ENCODE assay signal across 13 cellular contexts in genomic region chr3:189229421-189229820, GRCh38.
A peak's percentile ranks its signal among the peaks of the same experiment; 100 is the strongest.
DNase-seq lines count a peak whose midpoint lies in the region; ATAC-seq and FAIRE-seq lines count a peak whose summit lies in the region.
"Had no signal": no experiment of that assay in that cellular context is flagged by ENCODE, and none has a peak within 500 bp of the region (broad histone marks: within the 10 kb centered on the region; RNA-seq: fewer than 3 reads in every experiment).

No MANE protein-coding gene starts in this region.

- no peak for DNase-seq in GM18507 (ENCODE audit: extremely low spot score, insufficient read length, low read depth)
- DNase-seq in kidney tubule cell (ENCODE audit: low spot score), result peak; percentile 49
- DNase-seq in NCI-H187 treated with DMSO at 0.1 percent for 48 hours (lab: John Stamatoyannopoulos, UW), result no peak
- no peak for DNase-seq in head of caudate nucleus
- DNase-seq in NCI-H69 (lab: John Stamatoyannopoulos, UW), result no peak
- DNase-seq: activated CD4-positive, alpha-beta T cell treated with anti-CD3 and anti-CD28 coated beads for 4 hours; mammary epithelial cell; NCI-H510A treated with DMSO at 0.1 percent for 48 hours had no signal

- intact Hi-C loops in head of caudate nucleus (cut with DNase I), result no loop called here

- peak; percentile 77 for FAIRE-seq in GM18507 (lab: Jason Lieb, UNC)
- FAIRE-seq: endothelial cell of umbilical vein had no signal

- peak; percentile 91 for ATAC-seq in GM21447 (IDR thresholded peaks at IDR 0.05; ENCODE audit: unreplicated experiment)
- peak; percentile 78 for ATAC-seq in HG03354 (IDR thresholded peaks at IDR 0.05; ENCODE audit: poor library complexity, severe bottlenecking, unreplicated experiment)
- no peak for ATAC-seq in HG02840 (IDR thresholded peaks at IDR 0.05; ENCODE audit: low FRiP score, unreplicated experiment)
- ATAC-seq: SK-N-SH treated with all-trans-retinoic acid at 6 μM for 48 hours had no signal
